In the genomic region with DNA sequence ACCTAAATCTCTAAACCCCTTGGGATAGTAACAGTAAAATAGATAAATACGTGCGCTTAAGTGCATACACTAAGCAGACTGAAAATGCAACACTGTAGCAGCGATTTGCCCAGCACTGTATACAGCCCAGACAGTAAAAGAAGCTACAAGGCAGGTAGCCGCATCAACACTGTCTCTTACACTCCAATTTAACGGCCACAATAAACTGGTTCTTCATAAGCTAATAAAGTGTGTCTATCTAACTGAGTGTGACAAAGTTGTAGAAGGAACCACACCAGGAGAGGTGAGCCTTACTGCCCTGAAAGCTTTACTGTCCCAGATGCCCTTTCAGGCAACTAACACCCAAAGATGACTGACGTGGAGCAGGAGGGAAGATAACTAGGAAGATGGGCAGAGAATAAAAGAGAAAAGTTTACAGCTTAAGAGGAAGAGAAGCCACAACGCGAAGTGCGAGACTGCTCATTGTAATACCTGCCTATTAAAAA, we compare ENCODE assay signal across 8 cellular contexts. TPM values are rescaled to one million over a fixed set of nuclear protein-coding genes. Genes with fewer than 3 reads are reported as not detected.
DNase-seq lines count a peak whose midpoint lies in the region; ATAC-seq, FAIRE-seq and TF ChIP-seq lines count a peak whose summit lies in the region.

No MANE protein-coding gene starts in this region.

- H3K27me3 ChIP-seq in BLaER1 (no peaks in the 10 kb centered on the region), bronchial epithelial cell (ENCODE audit: control insufficient read depth, insufficient read depth, low read length) (no peaks in the 10 kb centered on the region)

- H3K4me3 ChIP-seq in BLaER1 (peak overlapping the region; percentile 99), bronchial epithelial cell (ENCODE audit: low read depth, low read length) (peak overlapping the region; percentile 84)

- no peaks in the 10 kb centered on the region for H3K36me3 Mint-ChIP-seq in naive B cell

- peaks cover 15% of the 10 kb centered on the region for H3K36me3 ChIP-seq in BLaER1
- no peaks in the 10 kb centered on the region for H3K36me3 ChIP-seq in bronchial epithelial cell (ENCODE audit: control insufficient read depth, insufficient read depth, low read length)

- H3K27ac ChIP-seq in BLaER1, result peak overlapping the region; percentile 93

- ATAC-seq in HG03135 (IDR thresholded peaks at IDR 0.05; ENCODE audit: unreplicated experiment), result peak; percentile 4
- no peak for ATAC-seq in naive B cell (ENCODE audit: low read depth in 2 of 2)
- no peak for ATAC-seq in GM21528 (IDR thresholded peaks at IDR 0.05; ENCODE audit: low FRiP score, unreplicated experiment)
- ATAC-seq in GM19351 (IDR thresholded peaks at IDR 0.05; ENCODE audit: unreplicated experiment), result no peak

- no peak for DNase-seq in bronchial epithelial cell (ENCODE audit: low read depth)
- DNase-seq in naive B cell, result no peak
- DNase-seq in NCI-H82 (lab: John Stamatoyannopoulos, UW), result no peak
- no peak for DNase-seq in occipital lobe (lab: John Stamatoyannopoulos, UW)

- H3K4me1 ChIP-seq in BLaER1, result peaks cover 36% of the 10 kb centered on the region

- no peaks in the 10 kb centered on the region for H3K9me3 Mint-ChIP-seq in naive B cell

- no peaks in the 10 kb centered on the region for H3K9me3 ChIP-seq in BLaER1

- no peak for TF ChIP-seq CTCF in bronchial epithelial cell (IDR thresholded peaks at IDR 0.05; ENCODE audit: insufficient read depth, low read length, severe bottlenecking)

- peak overlapping the region; percentile 87 for H3K4me2 ChIP-seq in BLaER1

- peaks cover 28 to 51% (median 28%) of the 10 kb centered on the region in 3 donors for H3K4me1 Mint-ChIP-seq in naive B cell

- H3K4me3 Mint-ChIP-seq in naive B cell, result peak overlapping the region; percentile 95 to 99 (median 97)

- peaks cover 7 to 11% (median 8%) of the 10 kb centered on the region in 3 donors for H3K27me3 Mint-ChIP-seq in naive B cell

- H4K20me1 ChIP-seq in BLaER1, result peaks cover 55% of the 10 kb centered on the region

- H3K9ac ChIP-seq in BLaER1, result peak overlapping the region; percentile 91

- no peak for FAIRE-seq in bronchial epithelial cell (lab: Jason Lieb, UNC)

- H3K27ac Mint-ChIP-seq in naive B cell, result peak overlapping the region; percentile 92 to 99 (median 98)

RNA-seq across cellular contexts. Expression of a gene that starts 0.8 kb away (rescaled TPM):
- 59.1 and 68.7 TPM in 2 replicates for total RNA-seq in bronchial epithelial cell
- 10 to 100 TPM; 29.5 to 41.4 (median 38.2) TPM for polyA plus RNA-seq in naive B cell (ENCODE audit: low read depth in 6 of 6)
- 24.0 TPM for total RNA-seq in occipital lobe

RNA-seq across cellular contexts. Expression of a gene that starts 17.1 kb away (rescaled TPM):
- total RNA-seq in bronchial epithelial cell (7.1 and 9.3 TPM in 2 replicates), occipital lobe (53.7 TPM)
- polyA plus RNA-seq in naive B cell (ENCODE audit: low read depth in 6 of 6), result 1 to 10 TPM in 5 of 6 donors, under 1 TPM in 1; 0.89 to 3.1 (median 1.3) TPM
